1 cellular context compared by ENCODE assay signal in genomic region chr2:102240640-102241370, GRCh38.
TF ChIP-seq lines count a peak whose summit lies in the region.

No MANE protein-coding gene starts in this region.

TF ChIP-seq in HepG2, 621 proteins besides CTCF, POLR2A, EP300 and RAD21 (continued from another document and continues in another):
- TF ChIP-seq MTERF4 (CRISPR knock-in tag; IDR thresholded peaks at IDR 0.05) (peak; percentile 53; the same call in 1 of the 2 replicates), ZBTB1 (CRISPR knock-in tag; IDR thresholded peaks at IDR 0.05; ENCODE audit: borderline replicate concordance) (0 out of 2 replicates have a peak, but pooled peaks have one; percentile 26), ELF3 (CRISPR knock-in tag; IDR thresholded peaks at IDR 0.05) (peak; percentile 95), JUN (CRISPR knock-in tag; IDR thresholded peaks at IDR 0.05) (no peak), KDM5A (IDR thresholded peaks at IDR 0.05; ENCODE audit: borderline replicate concordance, low read length) (no peak), NR2F2 (IDR thresholded peaks at IDR 0.05; ENCODE audit: borderline replicate concordance, low read depth) (peak; percentile 57; the same call in 1 of the 2 replicates), ZNF253 (CRISPR knock-in tag; IDR thresholded peaks at IDR 0.05; ENCODE audit: borderline replicate concordance) (no peak), ARNT2 (CRISPR knock-in tag; IDR thresholded peaks at IDR 0.05; ENCODE audit: low read depth) (peak; percentile 77), THAP11 (CRISPR knock-in tag; IDR thresholded peaks at IDR 0.05) (peak; percentile 71), HNF1A (IDR thresholded peaks at IDR 0.05; ENCODE audit: low read depth) (peak; percentile 47; the same call in 1 of the 2 replicates), HNF1A (CRISPR knock-in tag; IDR thresholded peaks at IDR 0.05; ENCODE audit: borderline replicate concordance) (peak; percentile 84; the same call in 1 of the 2 replicates), ZBTB34 (CRISPR knock-in tag; IDR thresholded peaks at IDR 0.05) (no peak), ZNF839 (CRISPR knock-in tag; IDR thresholded peaks at IDR 0.05; ENCODE audit: borderline replicate concordance) (peak; percentile 79; the same call in 1 of the 2 replicates), HDAC6 (IDR thresholded peaks at IDR 0.05; ENCODE audit: low read depth, low read length) (no peak), ZNF552 (CRISPR knock-in tag; IDR thresholded peaks at IDR 0.05; ENCODE audit: borderline replicate concordance) (no peak), ZNF703 (CRISPR knock-in tag; IDR thresholded peaks at IDR 0.05; ENCODE audit: borderline replicate concordance) (no peak), HNRNPL (IDR thresholded peaks at IDR 0.05; ENCODE audit: low read depth, low read length) (no peak), ZMYM4 (CRISPR knock-in tag; IDR thresholded peaks at IDR 0.05) (peak; percentile 95), BATF2 (CRISPR knock-in tag; IDR thresholded peaks at IDR 0.05) (no peak), ZNF510 (CRISPR knock-in tag; IDR thresholded peaks at IDR 0.05; ENCODE audit: low read depth) (no peak), MTA3 (CRISPR knock-in tag; IDR thresholded peaks at IDR 0.05) (no peak), GATAD2A (CRISPR knock-in tag; IDR thresholded peaks at IDR 0.05) (peak; percentile 98), ZNF24 (IDR thresholded peaks at IDR 0.05) (no peak), ZNF781 (CRISPR knock-in tag; IDR thresholded peaks at IDR 0.05; ENCODE audit: borderline replicate concordance, not compliant biosample characterization) (peak; percentile 70), SP4 (CRISPR knock-in tag; IDR thresholded peaks at IDR 0.05) (no peak; the same call in 1 of the 2 replicates), TEAD3 (CRISPR knock-in tag; optimal IDR thresholded peaks at IDR 0.05; ENCODE audit: borderline replicate concordance) (peak; percentile 82), ZNF224 (CRISPR knock-in tag; IDR thresholded peaks at IDR 0.05) (no peak), ZNF619 (CRISPR knock-in tag; IDR thresholded peaks at IDR 0.05) (peak; percentile 30; the same call in 1 of the 2 replicates), HNRNPH1 (optimal IDR thresholded peaks at IDR 0.05; ENCODE audit: low read depth, low read length) (no peak), ZNF256 (CRISPR knock-in tag; conservative IDR thresholded peaks at IDR 0.05) (no peak; the same call in 1 of the 2 replicates), MED8 (CRISPR knock-in tag; IDR thresholded peaks at IDR 0.05; ENCODE audit: insufficient replicate concordance) (no peak), DZIP1 (CRISPR knock-in tag; IDR thresholded peaks at IDR 0.05) (no peak), HIVEP1 (CRISPR knock-in tag; IDR thresholded peaks at IDR 0.05) (0 out of 2 replicates have a peak, but pooled peaks have one; percentile 66), ZNF672 (CRISPR knock-in tag; IDR thresholded peaks at IDR 0.05) (no peak), CBFB (CRISPR knock-in tag; IDR thresholded peaks at IDR 0.05) (peak; percentile 89), ZNF274 (CRISPR knock-in tag; IDR thresholded peaks at IDR 0.05) (peak; percentile 78; the same call in 1 of the 2 replicates), ZNF550 (CRISPR knock-in tag; IDR thresholded peaks at IDR 0.05; ENCODE audit: borderline replicate concordance) (0 out of 2 replicates have a peak, but pooled peaks have one; percentile 18), ZFP1 (CRISPR knock-in tag; IDR thresholded peaks at IDR 0.05) (peak; percentile 93), ONECUT2 (CRISPR knock-in tag; IDR thresholded peaks at IDR 0.05) (no peak), HNF4G (IDR thresholded peaks at IDR 0.05; ENCODE audit: borderline replicate concordance, low read depth, low read length) (no peak; the same call in 1 of the 2 replicates), HNF4G (CRISPR knock-in tag; IDR thresholded peaks at IDR 0.05; ENCODE audit: borderline replicate concordance, low read depth) (peak; percentile 73; the same call in 1 of the 2 replicates), NCOR1 (IDR thresholded peaks at IDR 0.05; ENCODE audit: borderline replicate concordance, low read length) (no peak), SMARCC2 (IDR thresholded peaks at IDR 0.05) (no peak), PBX3 (CRISPR knock-in tag; IDR thresholded peaks at IDR 0.05; ENCODE audit: borderline replicate concordance) (no peak), NCOA1 (CRISPR knock-in tag; IDR thresholded peaks at IDR 0.05) (0 out of 2 replicates have a peak, but pooled peaks have one; percentile 83), SPEN (CRISPR knock-in tag; IDR thresholded peaks at IDR 0.05; ENCODE audit: low read depth) (peak; percentile 82), MTA1 (CRISPR knock-in tag; IDR thresholded peaks at IDR 0.05; ENCODE audit: borderline replicate concordance) (peak; percentile 86; the same call in 1 of the 2 replicates), ZBTB37 (CRISPR knock-in tag; IDR thresholded peaks at IDR 0.05) (no peak), GPN1 (CRISPR knock-in tag; IDR thresholded peaks at IDR 0.05; ENCODE audit: borderline replicate concordance) (no peak), BRD4 (CRISPR knock-in tag; IDR thresholded peaks at IDR 0.05) (no peak), PCBP2 (optimal IDR thresholded peaks at IDR 0.05; ENCODE audit: low read depth, low read length, poor library complexity, severe bottlenecking) (no peak), MXI1 (IDR thresholded peaks at IDR 0.05; ENCODE audit: borderline replicate concordance, low read depth, low read length) (no peak), RCOR2 (CRISPR knock-in tag; IDR thresholded peaks at IDR 0.05) (peak; percentile 85), BCLAF1 (IDR thresholded peaks at IDR 0.05) (no peak), ZMAT3 (CRISPR knock-in tag; conservative IDR thresholded peaks at IDR 0.05) (peak; percentile 89; the same call in 1 of the 2 replicates), ZNF180 (CRISPR knock-in tag; IDR thresholded peaks at IDR 0.05; ENCODE audit: borderline replicate concordance, low read depth) (no peak), SETDB1 (CRISPR knock-in tag; IDR thresholded peaks at IDR 0.05; ENCODE audit: borderline replicate concordance) (no peak), ZSCAN29 (CRISPR knock-in tag; conservative IDR thresholded peaks at IDR 0.05) (0 out of 2 replicates have a peak, but pooled peaks have one; percentile 53), ZNF780A (CRISPR knock-in tag; IDR thresholded peaks at IDR 0.05) (no peak), SOX5 (CRISPR knock-in tag; IDR thresholded peaks at IDR 0.05; ENCODE audit: borderline replicate concordance) (peak; percentile 84)
